In genomic region chr6:27582928-27583725, GRCh38 we compare ENCODE assay signal across 8 cellular contexts.
DNase-seq lines count a peak whose midpoint lies in the region; ATAC-seq, FAIRE-seq and TF ChIP-seq lines count a peak whose summit lies in the region.

No MANE protein-coding gene starts in this region.

- intact Hi-C loops in left ventricle myocardium inferior (cut with micrococcal nuclease): no loop called here
- intact Hi-C loops in GM12878 (cut with micrococcal nuclease; ENCODE audit: unreplicated experiment): loop anchor here (1.0 kb wide), 1 partner anchor 8 kb away; no protein-coding TSS in a partner anchor
- intact Hi-C loops in heart right ventricle (cut with DNase I): no loop called here

- POLR2A ChIA-PET in GM12878 (lab: Charles Lee): no interaction called here

- no peaks in the 10 kb centered on the region for H3K79me2 ChIP-seq in OCI-LY3 (ENCODE audit: low read length)
- H3K79me2 ChIP-seq in GM12878 (ENCODE audit: control insufficient read depth, insufficient read depth, low read length): no peaks in the 10 kb centered on the region

- H3K9me3 ChIP-seq in cardiac muscle cell (ENCODE audit: low read depth): no peaks in the 10 kb centered on the region
- no peaks in the 10 kb centered on the region for H3K9me3 ChIP-seq in left ventricle myocardium inferior (replicated peaks)
- H3K9me3 ChIP-seq in OCI-LY3 (ENCODE audit: insufficient read depth, low read length): no peaks in the 10 kb centered on the region
- no peaks in the 10 kb centered on the region for H3K9me3 ChIP-seq in GM12878 (replicated peaks; ENCODE audit: control insufficient read depth, insufficient read depth, low read length)
- H3K9me3 ChIP-seq in neuron (ENCODE audit: low read length): no peaks in the 10 kb centered on the region
- H3K9me3 ChIP-seq in heart right ventricle: peaks cover 0 to 6% (median 0%) of the 10 kb centered on the region in 11 donors

- H3K4me2 ChIP-seq in OCI-LY3 (ENCODE audit: low read length): peak overlapping the region; percentile 72
- H3K4me2 ChIP-seq in GM12878 (ENCODE audit: control insufficient read depth, insufficient read depth): peak overlapping the region; percentile 42; the same call in 1 of the 2 replicates

- DNase-seq in cardiac muscle cell (ENCODE audit: low read depth in 1 of 2, low spot score in 1 of 2) (peak; percentile 19 to 70), left ventricle myocardium inferior (no peak), GM12878 (ENCODE audit: low read depth, low spot score) (no peak), coronary artery (ENCODE audit: low spot score) (no peak), heart right ventricle (no peak), NCI-H2107 (lab: John Stamatoyannopoulos, UW) (no peak)

- H3K4me1 ChIP-seq in cardiac muscle cell (ENCODE audit: low read depth) (no peaks in the 10 kb centered on the region), left ventricle myocardium inferior (no peaks in the 10 kb centered on the region), OCI-LY3 (ENCODE audit: low read length) (peaks cover 15% of the 10 kb centered on the region), GM12878 (ENCODE audit: control insufficient read depth, insufficient read depth, low read length) (no peaks in the 10 kb centered on the region), neuron (ENCODE audit: insufficient read depth, low read length) (no peaks in the 10 kb centered on the region), heart right ventricle (no peaks in the 10 kb centered on the region)

- ATAC-seq in GM12878 (peak; percentile 68; the same call in 2 of the 3 replicates), heart right ventricle (no peak)

- no TSS peak for BruUV-seq in GM12878 (replicated peaks; lab: Mats Ljungman, UMichigan)

- no peak for TF ChIP-seq POLR2A in GM12878 (IDR thresholded peaks at IDR 0.05; ENCODE audit: low read depth, low read length)

- RAD21 ChIA-PET in GM12878 (lab: Charles Lee; ENCODE audit: unreplicated experiment): no interaction called here

- SMC1A ChIA-PET in GM12878 (lab: Charles Lee; ENCODE audit: uncharacterized antibody, unreplicated experiment): interaction anchor here (1.2 to 2.1 kb wide), 3 partner anchors 26 to 135 kb away, joined by 3 to 9 read pairs (median 4); no protein-coding TSS in a partner anchor

- no peak for FAIRE-seq in GM12878 (lab: Jason Lieb, UNC)

- no peak for TF ChIP-seq EP300 in GM12878 (IDR thresholded peaks at IDR 0.05; ENCODE audit: borderline replicate concordance in 1 of 2, control insufficient read depth in 1 of 2, low read depth in 2 of 2, low read length in 2 of 2)

- H3K9ac ChIP-seq in OCI-LY3 (ENCODE audit: low read length) (peak overlapping the region; percentile 15; the same call in 1 of the 2 replicates), GM12878 (ENCODE audit: control insufficient read depth, insufficient read depth, low read length) (no peak overlapping the region)

- H3K36me3 ChIP-seq in cardiac muscle cell: no peaks in the 10 kb centered on the region
- H3K36me3 ChIP-seq in left ventricle myocardium inferior: no peaks in the 10 kb centered on the region
- no peaks in the 10 kb centered on the region for H3K36me3 ChIP-seq in OCI-LY3 (replicated peaks; ENCODE audit: low read depth, low read length)
- no peaks in the 10 kb centered on the region for H3K36me3 ChIP-seq in GM12878 (ENCODE audit: control insufficient read depth in 2 of 2, insufficient read depth in 2 of 2, low read length in 1 of 2)
- H3K36me3 ChIP-seq in neuron (ENCODE audit: insufficient read depth, low read length): no peaks in the 10 kb centered on the region
- no peaks in the 10 kb centered on the region for H3K36me3 ChIP-seq in heart right ventricle

- in situ Hi-C loops in GM12878 (cut with MboI): no loop called here

- H3K27me3 ChIP-seq in cardiac muscle cell: peaks cover 22% of the 10 kb centered on the region
- H3K27me3 ChIP-seq in left ventricle myocardium inferior (ENCODE audit: low read depth): peaks cover 99% of the 10 kb centered on the region
- H3K27me3 ChIP-seq in OCI-LY3 (ENCODE audit: low read depth, low read length): no peaks in the 10 kb centered on the region
- H3K27me3 ChIP-seq in GM12878 (replicated peaks in 1 of 2; ENCODE audit: control insufficient read depth in 2 of 2, insufficient read depth in 2 of 2, low read length in 1 of 2): no peaks in the 10 kb centered on the region
- peaks cover 2% of the 10 kb centered on the region for H3K27me3 ChIP-seq in neuron (ENCODE audit: insufficient read depth, low read length)
- peaks cover 0 to 95% (median 77%) of the 10 kb centered on the region in 7 donors for H3K27me3 ChIP-seq in heart right ventricle

- H3K27ac ChIP-seq in cardiac muscle cell (no peak overlapping the region), left ventricle myocardium inferior (replicated peaks) (no peak overlapping the region), OCI-LY3 (ENCODE audit: low read length) (no peak overlapping the region), GM12878 (ENCODE audit: control insufficient read depth, insufficient read depth) (no peak overlapping the region), coronary artery (no peak overlapping the region), heart right ventricle (no peak overlapping the region)

- H3K4me3 ChIP-seq in cardiac muscle cell (peak overlapping the region; percentile 6), left ventricle myocardium inferior (no peak overlapping the region), OCI-LY3 (ENCODE audit: low read length) (peak overlapping the region; percentile 76), GM12878 (peak overlapping the region; percentile 7; the same call in 1 of the 2 replicates), neuron (ENCODE audit: low read length) (peak overlapping the region; percentile 15), coronary artery (no peak overlapping the region), heart right ventricle (no peak overlapping the region)

- TF ChIP-seq CTCF in cardiac muscle cell (IDR thresholded peaks at IDR 0.05; ENCODE audit: low read depth, low read length) (no peak), left ventricle myocardium inferior (IDR thresholded peaks at IDR 0.05; ENCODE audit: borderline replicate concordance) (no peak), OCI-LY3 (IDR thresholded peaks at IDR 0.05; ENCODE audit: low read depth, low read length) (no peak), GM12878 (IDR thresholded peaks at IDR 0.05 in 2 of 3, conservative IDR thresholded peaks at IDR 0.05 in 1 of 3; ENCODE audit: control insufficient read depth in 2 of 3, extremely low read depth in 1 of 3, insufficient read depth in 1 of 3, low read depth in 3 of 3, low read length in 3 of 3) (no peak), coronary artery (IDR thresholded peaks at IDR 0.05) (no peak), heart right ventricle (IDR thresholded peaks at IDR 0.05) (no peak)

- CTCF ChIA-PET in GM12878 (lab: Yijun Ruan, JAX): no interaction called here

- 43% methylated on average over 32 of the region's 32 CpGs for WGBS in GM12878 (ENCODE audit: insufficient coverage, insufficient replicate concordance, low lambda C conversion rate, missing lambda C conversion rate)
- 6 to 12% methylated on average over 32 of the region's 32 CpGs for WGBS in heart right ventricle, 2 donors

- H4K20me1 ChIP-seq in OCI-LY3 (ENCODE audit: insufficient read depth, low read length) (no peaks in the 10 kb centered on the region), GM12878 (ENCODE audit: control insufficient read depth, insufficient read depth) (no peaks in the 10 kb centered on the region)

- no peak for TF ChIP-seq RAD21 in GM12878 (IDR thresholded peaks at IDR 0.05; ENCODE audit: insufficient read depth, low read depth, low read length)

- H2AFZ ChIP-seq in OCI-LY3 (ENCODE audit: low read depth, low read length): no peak overlapping the region
- no peak overlapping the region for H2AFZ ChIP-seq in GM12878 (ENCODE audit: control insufficient read depth, low read depth, low read length)
- H2AFZ ChIP-seq in neuron (ENCODE audit: low read depth, low read length): no peak overlapping the region

TF ChIP-seq in GM12878, 131 proteins besides CTCF, POLR2A, EP300 and RAD21:
- TF ChIP-seq ZSCAN29 (IDR thresholded peaks at IDR 0.05) (peak; percentile 33; the same call in 1 of the 2 replicates), TARDBP (IDR thresholded peaks at IDR 0.05; ENCODE audit: borderline replicate concordance) (0 out of 2 replicates have a peak, but pooled peaks have one; percentile 58), ZNF24 (IDR thresholded peaks at IDR 0.05) (peak; percentile 93), SREBF2 (IDR thresholded peaks at IDR 0.05; ENCODE audit: low read length) (peak; percentile 84), MXI1 (IDR thresholded peaks at IDR 0.05; ENCODE audit: low read depth, low read length) (no peak), CEBPB (IDR thresholded peaks at IDR 0.05; ENCODE audit: borderline replicate concordance in 1 of 2, low read depth in 2 of 2, low read length in 2 of 2) (no peak)

Comparison
In these comparisons a context has a peak if more than half of its experiments do, and no peak if none do; other contexts are left out.
1. DNase-seq: peak in cardiac muscle cell (2 of 2); none in left ventricle myocardium inferior (single experiment), GM12878 (single experiment), coronary artery (single experiment), heart right ventricle (0 of 2) and NCI-H2107 (single experiment).
2. H3K4me3 ChIP-seq: peak in cardiac muscle cell (single experiment), OCI-LY3 (single experiment), GM12878 (single experiment) and neuron (single experiment); none in left ventricle myocardium inferior (single experiment), coronary artery (single experiment) and heart right ventricle (0 of 10).